Comparison of ENCODE assay signal across 8 cellular contexts in the genomic region with DNA sequence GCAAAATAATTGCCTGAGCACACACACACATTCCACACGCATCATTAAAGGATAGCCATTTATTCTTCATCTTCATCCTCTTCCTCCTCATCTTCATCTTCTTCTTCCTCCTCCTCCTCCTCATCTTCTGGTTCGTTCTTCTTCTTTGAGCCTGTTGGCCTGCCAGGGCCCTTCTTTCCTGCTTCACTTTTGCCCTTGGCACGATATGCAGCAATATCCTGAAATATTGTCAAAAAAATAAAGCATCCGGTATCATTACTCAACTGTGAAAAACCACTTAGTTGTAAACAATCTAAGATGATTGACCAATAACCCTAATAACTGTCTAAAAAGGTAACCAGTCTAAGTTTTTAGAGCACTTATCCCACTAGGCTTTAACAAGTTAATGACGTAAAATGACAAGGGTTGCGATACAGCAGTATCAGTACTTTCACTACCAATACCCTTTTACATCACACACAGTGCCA. TPM values are rescaled to one million over a fixed set of nuclear protein-coding genes. Genes with fewer than 3 reads are reported as not detected.
A peak's percentile ranks its signal among the peaks of the same experiment; 100 is the strongest.
DNase-seq lines count a peak whose midpoint lies in the region; ATAC-seq and TF ChIP-seq lines count a peak whose summit lies in the region.

No MANE protein-coding gene starts in this region.

- H3K4me1 Mint-ChIP-seq in Caco-2 (ENCODE audit: low read depth, unreplicated experiment) (peaks cover 15% of the 10 kb centered on the region), natural killer cell (peaks cover 27 to 33% of the 10 kb centered on the region in 2 donors)

- no peak for ATAC-seq in natural killer cell
- ATAC-seq in GM18907 (IDR thresholded peaks at IDR 0.05; ENCODE audit: unreplicated experiment), result no peak
- ATAC-seq in HG03354 (IDR thresholded peaks at IDR 0.05; ENCODE audit: poor library complexity, severe bottlenecking, unreplicated experiment), result no peak
- ATAC-seq in HG02759 (IDR thresholded peaks at IDR 0.05; ENCODE audit: unreplicated experiment), result no peak

- intact Hi-C loops in Caco-2 (cut with micrococcal nuclease; ENCODE audit: unreplicated experiment) (loop anchor here (10.0 kb wide), 1 partner anchor 863 kb away; no protein-coding TSS in a partner anchor), natural killer cell (cut with micrococcal nuclease) (loop anchor here (5.0 kb wide), 1 partner anchor 165 kb away; the partner anchor contains the start of gene GALNT7)

- H3K4me3 Mint-ChIP-seq in Caco-2 (ENCODE audit: unreplicated experiment) (peak overlapping the region; percentile 86), natural killer cell (peak overlapping the region; percentile 91)

- in situ Hi-C loops in brain microvascular endothelial cell (cut with HindIII; ENCODE audit: low pct_ligation_motif_present, low sequenced_read_pairs), result no loop called here

- TF ChIP-seq CTCF in Caco-2 (IDR thresholded peaks at IDR 0.05; ENCODE audit: insufficient read depth in 1 of 2, low read depth in 1 of 2, low read length in 1 of 2, severe bottlenecking in 1 of 2, unreplicated experiment in 1 of 2) (no peak), brain microvascular endothelial cell (IDR thresholded peaks at IDR 0.05; ENCODE audit: low read depth, low read length, missing control alignments) (no peak), natural killer cell (IDR thresholded peaks at IDR 0.05) (no peak)

- POLR2A ChIA-PET in Caco-2 (lab: Charles Lee), result interaction anchor here (1.2 kb wide), 1 partner anchor 38 kb away, joined by 17 read pairs; the partner anchor contains the start of gene SAP30

- H3K4me1 ChIP-seq in Caco-2, result peaks cover 14% of the 10 kb centered on the region

- peak overlapping the region; percentile 99 for H3K27ac ChIP-seq in KOPT-K1 (ENCODE audit: low read depth, low read length, poor library complexity, severe bottlenecking)
- no peak overlapping the region for H3K27ac ChIP-seq in brain microvascular endothelial cell

- peak overlapping the region; percentile 98 for H3K27ac Mint-ChIP-seq in Caco-2 (ENCODE audit: unreplicated experiment)
- H3K27ac Mint-ChIP-seq in natural killer cell, result peak overlapping the region; percentile 98 to 99

- no peaks in the 10 kb centered on the region; the same call in 1 of the 2 replicates for H3K36me3 ChIP-seq in Caco-2 (ENCODE audit: control insufficient read depth, insufficient read depth, low read length)
- H3K36me3 ChIP-seq in KOPT-K1 (ENCODE audit: insufficient read depth, low read length), result peaks cover 67% of the 10 kb centered on the region
- no peaks in the 10 kb centered on the region for H3K36me3 ChIP-seq in brain microvascular endothelial cell (replicated peaks)

- H3K36me3 Mint-ChIP-seq in Caco-2 (ENCODE audit: insufficient read depth, unreplicated experiment) (peaks cover 58% of the 10 kb centered on the region), natural killer cell (peaks cover 7% of the 10 kb centered on the region)

- H3K9me3 ChIP-seq in Caco-2 (no peaks in the 10 kb centered on the region), KOPT-K1 (ENCODE audit: insufficient read depth, low read length, poor library complexity, severe bottlenecking) (no peaks in the 10 kb centered on the region)

- H3K9me3 Mint-ChIP-seq in Caco-2 (ENCODE audit: unreplicated experiment), result no peaks in the 10 kb centered on the region
- no peaks in the 10 kb centered on the region for H3K9me3 Mint-ChIP-seq in natural killer cell

- H3K4me3 ChIP-seq in Caco-2 (ENCODE audit: low read depth, low read length) (no peak overlapping the region), brain microvascular endothelial cell (ENCODE audit: low read depth, low read length) (peak overlapping the region; percentile 94)

- H3K27me3 ChIP-seq in Caco-2 (replicated peaks; ENCODE audit: control insufficient read depth, insufficient read depth, low read length) (no peaks in the 10 kb centered on the region), brain microvascular endothelial cell (replicated peaks) (no peaks in the 10 kb centered on the region)

- DNase-seq in Caco-2 (no peak), brain microvascular endothelial cell (no peak), natural killer cell (no peak), NCI-H2107 (lab: John Stamatoyannopoulos, UW) (no peak)

- BruUV-seq in Caco-2 (replicated peaks; lab: Mats Ljungman, UMichigan), result no TSS peak

- no peaks in the 10 kb centered on the region for H3K27me3 Mint-ChIP-seq in Caco-2 (ENCODE audit: insufficient read depth, unreplicated experiment)
- no peaks in the 10 kb centered on the region for H3K27me3 Mint-ChIP-seq in natural killer cell (ENCODE audit: low read depth in 2 of 2)

- CTCF ChIA-PET in Caco-2 (lab: Charles Lee), result no interaction called here

RNA-seq across cellular contexts. Expression of gene HMGB2, which starts 2.1 kb away (rescaled TPM):
- total RNA-seq in Caco-2 (2022) (272 and 326 TPM in 2 replicates), natural killer cell (100 to 1,000 TPM; 145 to 214 (median 151) TPM)

RNA-seq across cellular contexts. Expression of gene SAP30, which starts 38.7 kb away (rescaled TPM):
- total RNA-seq in Caco-2 (2022), result 9.4 and 9.8 TPM in 2 replicates
- 1 to 10 TPM; 2.6 to 9.1 (median 3.1) TPM for total RNA-seq in natural killer cell
